Comparison of ENCODE assay signal across 7 cellular contexts in the genomic region with DNA sequence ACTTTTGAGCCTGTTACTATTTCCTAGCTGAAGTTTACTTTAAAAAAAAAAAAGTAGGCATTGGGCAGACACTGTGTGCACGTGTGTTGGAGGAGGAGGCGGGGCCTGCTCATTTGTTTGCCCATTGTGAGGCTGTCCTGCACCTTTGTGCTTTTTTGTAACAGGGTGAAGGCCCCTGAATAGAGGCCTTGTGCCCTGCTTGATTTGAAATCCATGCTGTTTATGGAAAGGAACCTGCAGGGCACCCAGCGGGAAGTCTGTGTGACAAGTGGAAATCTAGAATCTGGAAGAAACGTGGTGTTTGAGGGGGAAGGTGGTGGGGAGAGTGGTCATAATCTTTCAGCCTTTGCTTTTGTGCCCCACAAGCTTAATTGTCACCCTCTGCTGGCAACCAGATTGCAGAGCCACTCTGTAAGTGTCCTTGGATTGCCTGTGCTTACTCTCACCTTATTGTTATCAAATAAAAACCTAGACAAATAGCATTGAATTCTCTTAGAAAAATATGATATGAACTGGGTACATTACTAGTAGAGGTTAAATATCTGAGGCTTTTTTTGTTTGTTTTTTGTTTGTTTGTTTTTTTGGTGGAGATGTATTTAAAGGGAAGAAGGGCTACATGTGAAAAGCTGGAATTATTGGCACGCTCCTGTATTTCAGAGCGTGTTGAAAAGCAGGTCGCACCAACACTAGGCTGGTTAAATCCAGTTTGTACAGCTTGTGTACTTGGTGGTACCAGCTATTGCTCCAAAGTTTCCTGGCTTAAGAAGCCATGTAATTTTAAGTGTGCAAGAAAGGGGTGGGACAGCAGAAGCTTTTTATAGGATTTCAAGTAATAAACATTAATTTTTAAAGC.
A peak's percentile ranks its signal among the peaks of the same experiment; 100 is the strongest.
DNase-seq lines count a peak whose midpoint lies in the region; ATAC-seq, FAIRE-seq and TF ChIP-seq lines count a peak whose summit lies in the region.

No MANE protein-coding gene starts in this region.

- no peak for FAIRE-seq in small intestine (lab: Jason Lieb, UNC)

- peaks cover 53% of the 10 kb centered on the region for H3K4me1 ChIP-seq in OCI-LY1 (ENCODE audit: insufficient read depth, low read length, severe bottlenecking)
- peaks cover 0 to 66% (median 41%) of the 10 kb centered on the region in 9 donors for H3K4me1 ChIP-seq in heart right ventricle
- H3K4me1 ChIP-seq in small intestine (ENCODE audit: control insufficient read depth in 2 of 2, insufficient read depth in 1 of 2, low read depth in 1 of 2, low read length in 1 of 2) = peaks cover 3 to 6% of the 10 kb centered on the region in 2 donors
- no peaks in the 10 kb centered on the region for H3K4me1 ChIP-seq in GM23248 (ENCODE audit: insufficient read depth)

- peak; percentile 31; the same call in 1 of the 2 replicates for TF ChIP-seq RAD21 in Ishikawa (IDR thresholded peaks at IDR 0.05; ENCODE audit: low read depth)

- H3K79me2 ChIP-seq in OCI-LY1 (ENCODE audit: insufficient read depth, low read length) = peaks cover 56% of the 10 kb centered on the region
- peaks cover 98% of the 10 kb centered on the region for H3K79me2 ChIP-seq in GM23248 (ENCODE audit: insufficient read depth)

- peak; percentile 61 for TF ChIP-seq CTCF in OCI-LY1 (IDR thresholded peaks at IDR 0.05; ENCODE audit: low read length)
- peak in 4 of 9 donors; percentile 15 to 43 (median 32) for TF ChIP-seq CTCF in heart right ventricle (IDR thresholded peaks at IDR 0.05)

- no peaks in the 10 kb centered on the region for H3F3A ChIP-seq in OCI-LY1 (ENCODE audit: insufficient read depth, low read length)
- H3F3A ChIP-seq in GM23248 (ENCODE audit: insufficient read depth) = no peaks in the 10 kb centered on the region; the same call in 1 of the 2 replicates

- peak; percentile 44 to 82 (median 71) for ATAC-seq in heart right ventricle
- no peak for ATAC-seq in GM21528 (IDR thresholded peaks at IDR 0.05; ENCODE audit: low FRiP score, unreplicated experiment)

- peak; percentile 72; the same call in 1 of the 2 replicates for TF ChIP-seq EP300 in Ishikawa (IDR thresholded peaks at IDR 0.05; ENCODE audit: borderline replicate concordance)

- DNase-seq in heart right ventricle = no peak
- peak; percentile 50 for DNase-seq in small intestine
- no peak for DNase-seq in HK-2 (ENCODE audit: unreplicated experiment)
- DNase-seq in GM23248 = no peak

- H3K4me2 ChIP-seq in OCI-LY1 (ENCODE audit: low read length) = peak overlapping the region; percentile 38; the same call in 1 of the 2 replicates
- no peak overlapping the region for H3K4me2 ChIP-seq in GM23248 (ENCODE audit: unreplicated experiment)

- 40 to 51% methylated on average over 7 of the region's 7 CpGs for WGBS in heart right ventricle, 2 donors
- WGBS in small intestine, 3 donors = 17 to 44% (median 26%) methylated on average over 7 of the region's 7 CpGs
- 57 to 63% methylated on average over 7 of the region's 7 CpGs for WGBS in GM23248 (ENCODE audit: low coverage in 1 of 2, low lambda C conversion rate in 2 of 2, missing lambda C conversion rate in 2 of 2), 2 experiments

- H4K20me1 ChIP-seq in OCI-LY1 (ENCODE audit: insufficient read depth, low read length) = no peaks in the 10 kb centered on the region
- peaks cover 4% of the 10 kb centered on the region; the same call in 1 of the 2 replicates for H4K20me1 ChIP-seq in GM23248 (ENCODE audit: insufficient read depth)

- H3K36me3 ChIP-seq in OCI-LY1 (ENCODE audit: insufficient read depth, low read length) (peaks cover 38% of the 10 kb centered on the region; the same call in 1 of the 2 replicates), heart right ventricle (peaks cover 0 to 10% (median 0%) of the 10 kb centered on the region in 9 donors), small intestine (ENCODE audit: control insufficient read depth in 2 of 2, insufficient read depth in 2 of 2, low read length in 2 of 2) (no peaks in the 10 kb centered on the region), GM23248 (ENCODE audit: low read depth) (peaks cover 8% of the 10 kb centered on the region; the same call in 1 of the 2 replicates)

- H2AFZ ChIP-seq in OCI-LY1 (ENCODE audit: low read length) = no peak overlapping the region
- H2AFZ ChIP-seq in GM23248 = no peak overlapping the region

- H3K9me2 ChIP-seq in OCI-LY1 (ENCODE audit: low read depth, low read length) (no peaks in the 10 kb centered on the region), GM23248 (ENCODE audit: insufficient read depth) (no peaks in the 10 kb centered on the region)

- H3K27me3 ChIP-seq in OCI-LY1 (ENCODE audit: insufficient read depth, low read length) = no peaks in the 10 kb centered on the region
- H3K27me3 ChIP-seq in heart right ventricle = no peaks in the 10 kb centered on the region
- H3K27me3 ChIP-seq in small intestine (ENCODE audit: control insufficient read depth in 2 of 2, insufficient read depth in 2 of 2, low read length in 2 of 2) = no peaks in the 10 kb centered on the region
- H3K27me3 ChIP-seq in GM23248 (replicated peaks; ENCODE audit: insufficient read depth) = no peaks in the 10 kb centered on the region

- H3K4me3 ChIP-seq in OCI-LY1 (ENCODE audit: low read depth, low read length, poor library complexity, severe bottlenecking) = peak overlapping the region; percentile 11
- H3K4me3 ChIP-seq in heart right ventricle = no peak overlapping the region
- H3K4me3 ChIP-seq in small intestine (ENCODE audit: low read depth in 1 of 2, low read length in 2 of 2) = no peak overlapping the region
- no peak overlapping the region for H3K4me3 ChIP-seq in GM23248

- H3K9ac ChIP-seq in OCI-LY1 (ENCODE audit: low read length) = peak overlapping the region; percentile 8; the same call in 1 of the 2 replicates
- no peak overlapping the region for H3K9ac ChIP-seq in GM23248

- intact Hi-C loops in heart right ventricle (cut with DNase I) = loop anchor here in 2 of 10 donors (5.0 to 10.0 kb wide), 2 partner anchors 49 to 151 kb away; no protein-coding TSS in a partner anchor

- H3K27ac ChIP-seq in OCI-LY1 (ENCODE audit: low read depth, low read length, poor library complexity, severe bottlenecking) = peak overlapping the region; percentile 66
- peak overlapping the region; percentile 2 to 61 (median 40) for H3K27ac ChIP-seq in heart right ventricle
- H3K27ac ChIP-seq in small intestine (ENCODE audit: low read depth in 1 of 2, low read length in 1 of 2) = peak overlapping the region in 1 of 2 donors; percentile 3
- H3K27ac ChIP-seq in GM23248 = no peak overlapping the region

- no peaks in the 10 kb centered on the region for H3K9me3 ChIP-seq in OCI-LY1 (ENCODE audit: low read length)
- H3K9me3 ChIP-seq in heart right ventricle = no peaks in the 10 kb centered on the region
- no peaks in the 10 kb centered on the region for H3K9me3 ChIP-seq in small intestine (ENCODE audit: control insufficient read depth, low read depth)
- H3K9me3 ChIP-seq in GM23248 (ENCODE audit: low read depth) = no peaks in the 10 kb centered on the region

- in situ Hi-C loops in GM23248 (cut with MboI) = no loop called here

TF ChIP-seq in Ishikawa, 13 proteins besides CTCF, POLR2A, EP300 and RAD21:
- TF ChIP-seq, protein P1, sequence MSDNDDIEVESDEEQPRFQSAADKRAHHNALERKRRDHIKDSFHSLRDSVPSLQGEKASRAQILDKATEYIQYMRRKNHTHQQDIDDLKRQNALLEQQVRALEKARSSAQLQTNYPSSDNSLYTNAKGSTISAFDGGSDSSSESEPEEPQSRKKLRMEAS (IDR thresholded peaks at IDR 0.05) = peak; percentile 82
- TF ChIP-seq TCF12 (IDR thresholded peaks at IDR 0.05; ENCODE audit: low read depth) (peak; percentile 75), NFIC (IDR thresholded peaks at IDR 0.05) (peak; percentile 46), ZBTB7A (IDR thresholded peaks at IDR 0.05; ENCODE audit: low read depth) (no peak), FOXM1 (IDR thresholded peaks at IDR 0.05; ENCODE audit: borderline replicate concordance, low read depth) (peak; percentile 75; the same call in 1 of the 2 replicates), EGR1 (IDR thresholded peaks at IDR 0.05) (no peak), TEAD4 (IDR thresholded peaks at IDR 0.05) (0 out of 2 replicates have a peak, but pooled peaks have one; percentile 31), CEBPB (IDR thresholded peaks at IDR 0.05) (no peak; the same call in 1 of the 2 replicates)
- TF ChIP-seq, protein P2, sequence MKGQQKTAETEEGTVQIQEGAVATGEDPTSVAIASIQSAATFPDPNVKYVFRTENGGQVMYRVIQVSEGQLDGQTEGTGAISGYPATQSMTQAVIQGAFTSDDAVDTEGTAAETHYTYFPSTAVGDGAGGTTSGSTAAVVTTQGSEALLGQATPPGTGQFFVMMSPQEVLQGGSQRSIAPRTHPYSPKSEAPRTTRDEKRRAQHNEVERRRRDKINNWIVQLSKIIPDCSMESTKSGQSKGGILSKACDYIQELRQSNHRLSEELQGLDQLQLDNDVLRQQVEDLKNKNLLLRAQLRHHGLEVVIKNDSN (IDR thresholded peaks at IDR 0.05) = peak; percentile 63
- TF ChIP-seq, protein P3, sequence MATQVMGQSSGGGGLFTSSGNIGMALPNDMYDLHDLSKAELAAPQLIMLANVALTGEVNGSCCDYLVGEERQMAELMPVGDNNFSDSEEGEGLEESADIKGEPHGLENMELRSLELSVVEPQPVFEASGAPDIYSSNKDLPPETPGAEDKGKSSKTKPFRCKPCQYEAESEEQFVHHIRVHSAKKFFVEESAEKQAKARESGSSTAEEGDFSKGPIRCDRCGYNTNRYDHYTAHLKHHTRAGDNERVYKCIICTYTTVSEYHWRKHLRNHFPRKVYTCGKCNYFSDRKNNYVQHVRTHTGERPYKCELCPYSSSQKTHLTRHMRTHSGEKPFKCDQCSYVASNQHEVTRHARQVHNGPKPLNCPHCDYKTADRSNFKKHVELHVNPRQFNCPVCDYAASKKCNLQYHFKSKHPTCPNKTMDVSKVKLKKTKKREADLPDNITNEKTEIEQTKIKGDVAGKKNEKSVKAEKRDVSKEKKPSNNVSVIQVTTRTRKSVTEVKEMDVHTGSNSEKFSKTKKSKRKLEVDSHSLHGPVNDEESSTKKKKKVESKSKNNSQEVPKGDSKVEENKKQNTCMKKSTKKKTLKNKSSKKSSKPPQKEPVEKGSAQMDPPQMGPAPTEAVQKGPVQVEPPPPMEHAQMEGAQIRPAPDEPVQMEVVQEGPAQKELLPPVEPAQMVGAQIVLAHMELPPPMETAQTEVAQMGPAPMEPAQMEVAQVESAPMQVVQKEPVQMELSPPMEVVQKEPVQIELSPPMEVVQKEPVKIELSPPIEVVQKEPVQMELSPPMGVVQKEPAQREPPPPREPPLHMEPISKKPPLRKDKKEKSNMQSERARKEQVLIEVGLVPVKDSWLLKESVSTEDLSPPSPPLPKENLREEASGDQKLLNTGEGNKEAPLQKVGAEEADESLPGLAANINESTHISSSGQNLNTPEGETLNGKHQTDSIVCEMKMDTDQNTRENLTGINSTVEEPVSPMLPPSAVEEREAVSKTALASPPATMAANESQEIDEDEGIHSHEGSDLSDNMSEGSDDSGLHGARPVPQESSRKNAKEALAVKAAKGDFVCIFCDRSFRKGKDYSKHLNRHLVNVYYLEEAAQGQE (IDR thresholded peaks at IDR 0.05; ENCODE audit: low read depth) = no peak
